Comparison of ENCODE assay signal across 18 cellular contexts in the genomic region with DNA sequence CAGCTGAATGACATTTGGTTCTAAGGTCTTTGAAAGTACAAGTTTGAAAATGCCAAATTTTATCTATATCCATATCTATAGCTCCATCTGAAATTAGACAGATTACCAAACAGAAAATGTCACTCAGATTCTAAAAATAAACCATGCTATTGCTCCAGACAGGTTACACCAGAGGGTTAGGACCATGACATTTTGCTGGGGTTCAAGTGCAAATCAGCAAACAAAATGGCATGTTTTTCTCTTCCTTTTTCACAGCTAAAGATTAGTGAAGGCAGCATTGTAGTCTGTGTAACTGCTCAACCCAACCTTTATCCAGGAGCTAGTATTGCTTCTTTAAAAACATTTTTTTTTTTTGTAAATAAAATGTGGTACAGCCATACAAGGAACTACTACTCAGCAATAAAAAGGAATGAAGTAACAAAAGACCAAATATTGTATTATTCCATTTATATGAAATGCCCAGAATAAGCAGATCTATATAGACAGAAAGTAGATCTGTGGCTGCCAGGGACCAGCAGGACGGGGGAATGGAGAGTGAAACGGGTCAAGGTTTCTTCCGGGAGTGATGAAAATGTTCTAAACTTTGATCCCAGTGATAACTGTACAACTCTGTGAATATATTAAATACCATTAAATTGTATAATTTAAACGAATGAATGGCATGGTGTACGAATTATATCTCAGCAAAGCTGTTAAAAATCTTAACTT. TPM values are rescaled to one million over a fixed set of nuclear protein-coding genes. Genes with fewer than 3 reads are reported as not detected.
A peak's percentile ranks its signal among the peaks of the same experiment; 100 is the strongest.
DNase-seq lines count a peak whose midpoint lies in the region; ATAC-seq and TF ChIP-seq lines count a peak whose summit lies in the region.
"Had no signal": no experiment of that assay in that cellular context is flagged by ENCODE, and none has a peak within 500 bp of the region (broad histone marks: within the 10 kb centered on the region; RNA-seq: fewer than 3 reads in every experiment).

No MANE protein-coding gene starts in this region.

- H3K4me1 ChIP-seq in colonic mucosa = peaks cover 22% of the 10 kb centered on the region
- H3K4me1 ChIP-seq in smooth muscle cell (ENCODE audit: low read depth) = peaks cover 5% of the 10 kb centered on the region

- intact Hi-C loops in colonic mucosa (cut with DNase I) = no loop called here

- H3K9me3 ChIP-seq in colonic mucosa (no peaks in the 10 kb centered on the region), smooth muscle cell (replicated peaks; ENCODE audit: low read depth) (no peaks in the 10 kb centered on the region)
- H3K9me3 ChIP-seq: ascending aorta, tibial artery had no signal

- H3K27me3 Mint-ChIP-seq in activated CD8-positive, alpha-beta memory T cell treated with anti-CD3 and anti-CD28 coated beads, Interleukin-2, amount 10 ng/mL, durations not matched to agents 7 days and 5 days = no peaks in the 10 kb centered on the region
- no peaks in the 10 kb centered on the region for H3K27me3 Mint-ChIP-seq in T-cell
- H3K27me3 Mint-ChIP-seq: memory B cell had no signal

- POLR2A ChIA-PET in T-cell (lab: Charles Lee) = interaction anchor here in 1 of 2 donors (0.7 kb wide), 1 partner anchor 8 kb away, joined by 3 read pairs; no protein-coding TSS in a partner anchor

- H3K27me3 ChIP-seq in colonic mucosa = no peaks in the 10 kb centered on the region
- no peaks in the 10 kb centered on the region for H3K27me3 ChIP-seq in smooth muscle cell (ENCODE audit: low read depth)
- H3K27me3 ChIP-seq: ascending aorta, tibial artery had no signal

- DNase-seq in activated CD8-positive, alpha-beta memory T cell treated with anti-CD3 and anti-CD28 coated beads, Interleukin-2, amount 10 ng/mL, durations not matched to agents 7 days and 5 days = no peak
- no peak for DNase-seq in activated CD8-positive, alpha-beta memory T cell treated with anti-CD3 and anti-CD28 coated beads, Interleukin-2, amount 50 U/mL, for 4 hours
- DNase-seq in T-cell = no peak
- DNase-seq in colonic mucosa = no peak
- DNase-seq in smooth muscle cell (lab: John Stamatoyannopoulos, UW; ENCODE audit: unreplicated experiment) = no peak
- DNase-seq in SHP77 treated with DMSO at 0.1 percent for 48 hours (lab: John Stamatoyannopoulos, UW) = no peak
- DNase-seq in activated effector memory CD4-positive, alpha-beta T cell treated with anti-CD3 and anti-CD28 coated beads, Interleukin-2, amount 50 U/mL, for 16 hours = no peak
- no peak for DNase-seq in LoVo (ENCODE audit: low spot score)
- DNase-seq: activated CD8-positive, alpha-beta memory T cell treated with anti-CD3 and anti-CD28 coated beads, Interleukin-2, amount 50 U/mL, for 48 hours; cortex of kidney; erythroblast; GOT3; NCI-H2029; NCI-H69; tibial artery; WERI-Rb-1 had no signal

- no peak for ATAC-seq in activated CD8-positive, alpha-beta memory T cell treated with anti-CD3 and anti-CD28 coated beads, Interleukin-2, amount 10 ng/mL, durations not matched to agents 7 days and 5 days
- no peak for ATAC-seq in T-cell (replicated peaks in 1 of 4)

- peaks cover 52% of the 10 kb centered on the region for H3K36me3 Mint-ChIP-seq in activated CD8-positive, alpha-beta memory T cell treated with anti-CD3 and anti-CD28 coated beads, Interleukin-2, amount 10 ng/mL, durations not matched to agents 7 days and 5 days
- H3K36me3 Mint-ChIP-seq in T-cell = peaks cover 6% of the 10 kb centered on the region

- CTCF ChIA-PET in activated CD8-positive, alpha-beta memory T cell treated with anti-CD3 and anti-CD28 coated beads, Interleukin-2, amount 10 ng/mL, durations not matched to agents 7 days and 5 days (lab: Charles Lee) = interaction anchor here (0.6 to 3.7 kb wide), 4 partner anchors 9 to 18 kb away, joined by 3 to 18 read pairs (median 4); no protein-coding TSS in a partner anchor
- CTCF ChIA-PET in T-cell (lab: Charles Lee) = interaction anchor here in 1 of 2 donors (0.6 to 1.3 kb wide), 2 partner anchors 44 to 246 kb away, joined by 4 read pairs; no protein-coding TSS in a partner anchor

- peak overlapping the region; percentile 92 for H3K27ac Mint-ChIP-seq in activated CD8-positive, alpha-beta memory T cell treated with anti-CD3 and anti-CD28 coated beads, Interleukin-2, amount 10 ng/mL, durations not matched to agents 7 days and 5 days
- peak overlapping the region; percentile 86 to 90 for H3K27ac Mint-ChIP-seq in T-cell

- H3F3A ChIP-seq in smooth muscle cell (ENCODE audit: low read depth) = peaks cover 4% of the 10 kb centered on the region

- H3K9ac ChIP-seq in colonic mucosa (ENCODE audit: low read depth in 2 of 2, low read length in 2 of 2) (no peak overlapping the region), smooth muscle cell (ENCODE audit: low read depth) (no peak overlapping the region)

- 89% methylated on average over 5 of the region's 5 CpGs for whole genome bisulfite sequencing in smooth muscle cell (ENCODE audit: low lambda C conversion rate)

- H3K9me3 Mint-ChIP-seq in activated CD8-positive, alpha-beta memory T cell treated with anti-CD3 and anti-CD28 coated beads, Interleukin-2, amount 10 ng/mL, durations not matched to agents 7 days and 5 days (ENCODE audit: low read depth) = peaks cover 4% of the 10 kb centered on the region
- H3K9me3 Mint-ChIP-seq in T-cell = no peaks in the 10 kb centered on the region
- H3K9me3 Mint-ChIP-seq: memory B cell had no signal

- peaks cover 66% of the 10 kb centered on the region for H3K4me1 Mint-ChIP-seq in activated CD8-positive, alpha-beta memory T cell treated with anti-CD3 and anti-CD28 coated beads, Interleukin-2, amount 10 ng/mL, durations not matched to agents 7 days and 5 days
- peaks cover 61 to 72% (median 69%) of the 10 kb centered on the region in 3 donors for H3K4me1 Mint-ChIP-seq in T-cell

- peaks cover 100% of the 10 kb centered on the region for H4K20me1 ChIP-seq in smooth muscle cell (ENCODE audit: low read depth)

- H2AFZ ChIP-seq in smooth muscle cell (ENCODE audit: low read depth) = no peak overlapping the region

- H3K4me2 ChIP-seq in smooth muscle cell = peak overlapping the region; percentile 2

- no peaks in the 10 kb centered on the region for H3K36me3 ChIP-seq in colonic mucosa
- H3K36me3 ChIP-seq in smooth muscle cell (ENCODE audit: low read depth) = no peaks in the 10 kb centered on the region
- H3K36me3 ChIP-seq: ascending aorta, tibial artery, WERI-Rb-1 had no signal

- H3K4me3 Mint-ChIP-seq in activated CD8-positive, alpha-beta memory T cell treated with anti-CD3 and anti-CD28 coated beads, Interleukin-2, amount 10 ng/mL, durations not matched to agents 7 days and 5 days = peak overlapping the region; percentile 67
- peak overlapping the region; percentile 62 to 79 (median 62) for H3K4me3 Mint-ChIP-seq in T-cell

- H3K4me3 ChIP-seq in colonic mucosa (no peak overlapping the region), smooth muscle cell (no peak overlapping the region)
- H3K4me3 ChIP-seq: ascending aorta, tibial artery had no signal

- TF ChIP-seq CTCF in colonic mucosa (IDR thresholded peaks at IDR 0.05) = no peak
- TF ChIP-seq CTCF in smooth muscle cell (IDR thresholded peaks at IDR 0.05; ENCODE audit: borderline replicate concordance, insufficient read depth, poor library complexity, severe bottlenecking) = no peak

- H3K79me2 ChIP-seq in smooth muscle cell (ENCODE audit: low read depth) = peaks cover 100% of the 10 kb centered on the region

- H3K27ac ChIP-seq in colonic mucosa = peak overlapping the region; percentile 19
- peak overlapping the region; percentile 82 for H3K27ac ChIP-seq in smooth muscle cell (ENCODE audit: low read depth)
- H3K27ac ChIP-seq: WERI-Rb-1 had no signal

RNA-seq across cellular contexts. Expression of a gene that starts 18.2 kb away (rescaled TPM):
- 10 to 100 TPM; 45.3 to 53.2 TPM for total RNA-seq in activated CD8-positive, alpha-beta memory T cell treated with anti-CD3 and anti-CD28 coated beads, Interleukin-2, amount 10 ng/mL, durations not matched to agents 7 days and 5 days
- total RNA-seq in T-cell (10 to 100 TPM; 24.7 to 33.4 (median 28.4) TPM), colonic mucosa (10 to 100 TPM; 57.7 to 63.7 TPM), smooth muscle cell (109 and 149 TPM in 2 replicates)
- polyA plus RNA-seq in smooth muscle cell = 64.3 and 72.0 TPM in 2 replicates
